In genomic region chr6:56789342-56789741, GRCh38 we compare ENCODE assay signal across 32 cellular contexts.
"Had no signal": no experiment of that assay in that cellular context is flagged by ENCODE, and none has a peak within 500 bp of the region (broad histone marks: within the 10 kb centered on the region; RNA-seq: fewer than 3 reads in every experiment).

No MANE protein-coding gene starts in this region.

- H3K27me3 ChIP-seq: adrenal gland, body of pancreas, cardiac muscle cell, colonic mucosa, left lung, upper lobe of left lung, vagina had no signal

- H3K4me3 ChIP-seq: adrenal gland, body of pancreas, cardiac muscle cell, colonic mucosa, left lung, lower lobe of right lung, skin epidermis, thoracic aorta, upper lobe of left lung, vagina had no signal

- ATAC-seq: body of pancreas, left lung, lower lobe of right lung, natural killer cell, sciatic nerve, T-helper 17 cell had no signal

- DNase-seq: activated CD4-positive, alpha-beta memory T cell treated with anti-CD3 and anti-CD28 coated beads for 36 hours; activated CD4-positive, alpha-beta T cell treated with anti-CD3 and anti-CD28 coated beads, Interleukin-2, amount 10 ng/mL, durations not matched to agents 24 days and 14 days; activated CD4-positive, CD25-positive, alpha-beta regulatory T cell treated with anti-CD3 and anti-CD28 coated beads, Interleukin-2, amount 50 U/mL, for 72 hours; activated CD8-positive, alpha-beta memory T cell treated with anti-CD3 and anti-CD28 coated beads, Interleukin-2, amount 50 U/mL, for 4 hours; activated effector memory CD4-positive, alpha-beta T cell treated with anti-CD3 and anti-CD28 coated beads, Interleukin-2, amount 50 U/mL, for 16 hours; activated naive CD4-positive, alpha-beta T cell treated with anti-CD3 and anti-CD28 coated beads for 36 hours; activated naive CD8-positive, alpha-beta T cell treated with anti-CD3 and anti-CD28 coated beads for 36 hours; activated T-cell treated with anti-CD3 and anti-CD28 coated beads, Interleukin-2, amount 50 U/mL, for 1 hour; adrenal gland; aorta; body of pancreas; cerebellar nuclear complex; colonic mucosa; effector CD8-positive, alpha-beta T cell; foreskin melanocyte; glutamatergic neuron; left lung; lower lobe of right lung; mesendoderm; natural killer cell; posterior cingulate gyrus; stimulated activated CD4-positive, alpha-beta T cell treated with anti-CD3 and anti-CD28 coated beads, Interleukin-12 subunit alpha, Interleukin-12 subunit beta, amount 100 ng/mL, for 4 hours; stimulated activated CD4-positive, alpha-beta T cell treated with anti-CD3 and anti-CD28 coated beads, Interleukin-4, amount 100 ng/mL, for 1 hour; T-helper 17 cell; T1000; upper lobe of left lung; WERI-Rb-1 had no signal

- H3K27ac ChIP-seq: adrenal gland, body of pancreas, cardiac muscle cell, colonic mucosa, left lung, lower lobe of right lung, skin epidermis, thoracic aorta, upper lobe of left lung, vagina, WERI-Rb-1 had no signal

- H3K9me3 ChIP-seq: adrenal gland, body of pancreas, colonic mucosa, left lung, lower lobe of right lung, thoracic aorta, upper lobe of left lung, vagina had no signal

- H3K4me1 ChIP-seq: body of pancreas, colonic mucosa, left lung, lower lobe of right lung, upper lobe of left lung, vagina had no signal

- H3K36me3 ChIP-seq: adrenal gland, cardiac muscle cell, colonic mucosa, left lung, lower lobe of right lung, thoracic aorta, upper lobe of left lung, vagina, WERI-Rb-1 had no signal
